ENCODE assay signal across 17 cellular contexts in the genomic region with DNA sequence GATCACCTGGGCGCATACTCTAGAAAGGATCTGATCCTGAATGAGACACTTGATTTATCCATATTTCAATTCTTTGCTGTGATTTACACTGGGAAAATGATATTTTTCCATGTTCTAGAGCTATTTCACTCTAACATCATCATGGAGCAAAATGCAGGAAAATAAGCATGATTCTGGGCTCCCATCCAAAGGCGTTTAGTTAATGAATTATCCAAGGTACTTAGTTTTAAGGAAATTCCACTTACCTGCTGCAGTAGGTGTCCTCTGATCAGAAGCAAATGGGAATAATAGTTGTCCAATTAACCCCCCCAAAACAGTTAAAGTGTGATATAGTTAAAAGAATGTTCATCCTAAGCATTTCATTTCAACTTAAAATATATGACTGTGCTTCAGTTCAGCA.
A peak's percentile ranks its signal among the peaks of the same experiment; 100 is the strongest.
DNase-seq lines count a peak whose midpoint lies in the region; ATAC-seq lines count a peak whose summit lies in the region.
"Had no signal": no experiment of that assay in that cellular context is flagged by ENCODE, and none has a peak within 500 bp of the region (broad histone marks: within the 10 kb centered on the region; RNA-seq: fewer than 3 reads in every experiment).

No MANE protein-coding gene starts in this region.

- DNase-seq in NCI-H1105 (lab: John Stamatoyannopoulos, UW) (peak; percentile 31), NCI-H1694 (lab: John Stamatoyannopoulos, UW) (peak; percentile 25), left lobe of liver (ENCODE audit: low spot score) (no peak), renal cortical epithelial cell (ENCODE audit: low read depth) (peak; percentile 42), GM19240 (ENCODE audit: insufficient read length, low spot score) (no peak)
- DNase-seq in activated CD8-positive, alpha-beta T cell treated with anti-CD3 and anti-CD28 coated beads, Interleukin-2, amount 10 ng/mL, durations not matched to agents 7 days and 5 days: no peak
- DNase-seq: ACHN; BE2C; C1 segment of cervical spinal cord; CD4-positive, CD25-positive, alpha-beta regulatory T cell; CD8-positive, alpha-beta memory T cell; COR-L47; H7; HFFc6 had no signal

- H3K36me3 Mint-ChIP-seq in activated CD8-positive, alpha-beta T cell treated with anti-CD3 and anti-CD28 coated beads, Interleukin-2, amount 10 ng/mL, durations not matched to agents 7 days and 5 days (ENCODE audit: low read depth): no peaks in the 10 kb centered on the region
- H3K36me3 Mint-ChIP-seq: CD4-positive, CD25-positive, alpha-beta regulatory T cell; CD8-positive, alpha-beta memory T cell had no signal

- no peaks in the 10 kb centered on the region for H3K4me1 Mint-ChIP-seq in activated CD8-positive, alpha-beta T cell treated with anti-CD3 and anti-CD28 coated beads, Interleukin-2, amount 10 ng/mL, durations not matched to agents 7 days and 5 days (ENCODE audit: low read depth)
- H3K4me1 Mint-ChIP-seq: CD4-positive, CD25-positive, alpha-beta regulatory T cell; CD8-positive, alpha-beta memory T cell had no signal

- no peaks in the 10 kb centered on the region for H3K27me3 Mint-ChIP-seq in activated CD8-positive, alpha-beta T cell treated with anti-CD3 and anti-CD28 coated beads, Interleukin-2, amount 10 ng/mL, durations not matched to agents 7 days and 5 days (ENCODE audit: low read depth)
- H3K27me3 Mint-ChIP-seq: CD4-positive, CD25-positive, alpha-beta regulatory T cell; CD8-positive, alpha-beta memory T cell had no signal

- ATAC-seq in left lobe of liver (peak; percentile 66), HG03521 (IDR thresholded peaks at IDR 0.05; ENCODE audit: unreplicated experiment) (no peak)
- no peak for ATAC-seq in activated CD8-positive, alpha-beta T cell treated with anti-CD3 and anti-CD28 coated beads, Interleukin-2, amount 10 ng/mL, durations not matched to agents 7 days and 5 days
- ATAC-seq: GM23338, HCT116 had no signal

- H3K27ac Mint-ChIP-seq in activated CD8-positive, alpha-beta T cell treated with anti-CD3 and anti-CD28 coated beads, Interleukin-2, amount 10 ng/mL, durations not matched to agents 7 days and 5 days: no peak overlapping the region
- H3K27ac Mint-ChIP-seq: CD4-positive, CD25-positive, alpha-beta regulatory T cell; CD8-positive, alpha-beta memory T cell; GM23338; HFFc6 had no signal

- peaks cover 3% of the 10 kb centered on the region for H3K9me3 Mint-ChIP-seq in activated CD8-positive, alpha-beta T cell treated with anti-CD3 and anti-CD28 coated beads, Interleukin-2, amount 10 ng/mL, durations not matched to agents 7 days and 5 days (ENCODE audit: insufficient read depth)
- H3K9me3 Mint-ChIP-seq: GM23338, HFFc6 had no signal

- CTCF ChIA-PET in activated CD8-positive, alpha-beta T cell treated with anti-CD3 and anti-CD28 coated beads, Interleukin-2, amount 10 ng/mL, durations not matched to agents 7 days and 5 days (lab: Charles Lee): no interaction called here

- no peak overlapping the region for H3K4me3 Mint-ChIP-seq in activated CD8-positive, alpha-beta T cell treated with anti-CD3 and anti-CD28 coated beads, Interleukin-2, amount 10 ng/mL, durations not matched to agents 7 days and 5 days
- H3K4me3 Mint-ChIP-seq: CD4-positive, CD25-positive, alpha-beta regulatory T cell; CD8-positive, alpha-beta memory T cell; GM23338; HFFc6 had no signal

- POLR2A ChIA-PET in activated CD8-positive, alpha-beta T cell treated with anti-CD3 and anti-CD28 coated beads, Interleukin-2, amount 10 ng/mL, durations not matched to agents 7 days and 5 days (lab: Charles Lee): no interaction called here

Comparison
In these comparisons a context has a peak if more than half of its experiments do, and no peak if none do; other contexts are left out.
1. DNase-seq: peak in NCI-H1105 (single experiment), NCI-H1694 (single experiment) and renal cortical epithelial cell (single experiment); none in left lobe of liver (single experiment), GM19240 (single experiment) and activated CD8-positive, alpha-beta T cell treated with anti-CD3 and anti-CD28 coated beads, Interleukin-2, amount 10 ng/mL, durations not matched to agents 7 days and 5 days (single experiment).